Comparison of ENCODE assay signal across 1 cellular context in genomic region chr3:6508410-6508759, GRCh38.
TF ChIP-seq lines count a peak whose summit lies in the region.

No MANE protein-coding gene starts in this region.

TF ChIP-seq in K562, 482 proteins besides CTCF, POLR2A, EP300 and RAD21 (continued from another document):
- TF ChIP-seq ZBTB40 (IDR thresholded peaks at IDR 0.05), result 0 out of 2 replicates have a peak, but pooled peaks have one; percentile 4
- no peak for TF ChIP-seq ZBTB40 (CRISPR knock-in tag; IDR thresholded peaks at IDR 0.05)
- peak; percentile 17 for TF ChIP-seq ASH1L (IDR thresholded peaks at IDR 0.05; ENCODE audit: borderline replicate concordance, low read depth, partially characterized antibody)
- no peak for TF ChIP-seq MXD1 (CRISPR knock-in tag; IDR thresholded peaks at IDR 0.05; ENCODE audit: borderline replicate concordance, poor library complexity, severe bottlenecking)
- TF ChIP-seq HMGXB4 (CRISPR knock-in tag; IDR thresholded peaks at IDR 0.05), result no peak
- no peak for TF ChIP-seq TAL1 (IDR thresholded peaks at IDR 0.05)
- TF ChIP-seq RB1 (IDR thresholded peaks at IDR 0.05; ENCODE audit: low read depth), result no peak
- TF ChIP-seq ARID2 (IDR thresholded peaks at IDR 0.05), result 0 out of 2 replicates have a peak, but pooled peaks have one; percentile 2
- no peak for TF ChIP-seq SIRT6 (IDR thresholded peaks at IDR 0.05; ENCODE audit: low read depth, low read length)
- TF ChIP-seq NKRF (IDR thresholded peaks at IDR 0.05; ENCODE audit: borderline replicate concordance), result 0 out of 2 replicates have a peak, but pooled peaks have one; percentile 15
- no peak for TF ChIP-seq USF2 (CRISPR knock-in tag; IDR thresholded peaks at IDR 0.05)
- TF ChIP-seq FOXK2 (conservative IDR thresholded peaks at IDR 0.05 in 1 of 2, IDR thresholded peaks at IDR 0.05 in 1 of 2; ENCODE audit: low read depth in 2 of 2), result peak in 1 of 2 experiments; percentile 52; a peak in 2 of 4 replicates
- TF ChIP-seq TCF15 (CRISPR knock-in tag; IDR thresholded peaks at IDR 0.05), result no peak
- TF ChIP-seq ETS1 (conservative IDR thresholded peaks at IDR 0.05; ENCODE audit: control insufficient read depth, low read depth, low read length), result no peak
- no peak for TF ChIP-seq AFF1 (IDR thresholded peaks at IDR 0.05; ENCODE audit: low read depth in 1 of 2, partially characterized antibody in 2 of 2)
- no peak for TF ChIP-seq NCOA1 (IDR thresholded peaks at IDR 0.05; ENCODE audit: low read depth)
